1 cellular context compared by ENCODE assay signal in the genomic region with DNA sequence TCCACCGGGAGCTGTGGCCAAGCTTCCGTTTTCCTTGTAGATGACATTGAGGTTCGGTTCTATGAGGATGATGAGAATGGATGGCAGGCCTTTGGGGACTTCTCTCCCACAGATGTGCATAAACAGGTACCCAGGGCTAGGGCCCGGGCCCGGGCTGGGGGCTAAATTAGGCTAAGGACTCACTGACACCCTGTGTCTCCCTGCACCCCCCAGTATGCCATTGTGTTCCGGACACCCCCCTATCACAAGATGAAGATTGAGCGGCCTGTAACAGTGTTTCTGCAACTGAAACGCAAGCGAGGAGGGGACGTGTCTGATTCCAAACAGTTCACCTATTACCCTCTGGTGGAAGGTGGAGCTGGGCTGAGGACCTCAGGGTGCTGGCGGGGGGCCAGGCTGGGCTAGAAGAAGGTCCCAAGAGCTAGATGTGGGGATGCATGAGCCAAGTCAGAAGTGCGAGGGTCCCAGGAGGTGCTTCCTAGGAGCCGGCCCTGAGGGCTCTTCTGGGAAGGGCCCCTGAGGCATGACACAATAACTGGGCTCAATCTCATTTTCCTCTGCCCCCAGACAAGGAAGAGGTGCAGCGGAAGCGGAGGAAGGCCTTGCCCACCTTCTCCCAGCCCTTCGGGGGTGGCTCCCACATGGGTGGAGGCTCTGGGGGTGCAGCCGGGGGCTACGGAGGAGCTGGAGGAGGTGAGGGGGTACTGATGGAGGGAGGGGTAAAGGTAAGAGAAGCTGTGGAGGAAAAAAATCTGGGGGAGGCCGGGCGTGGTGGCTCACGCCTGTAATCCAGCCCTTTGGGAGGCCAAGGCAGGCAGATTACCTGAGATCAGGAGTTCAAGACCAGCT.
TF ChIP-seq lines count a peak whose summit lies in the region.

No MANE protein-coding gene starts in this region.

TF ChIP-seq in HepG2, 621 proteins besides CTCF, POLR2A, EP300 and RAD21:
- TF ChIP-seq NFE2 (CRISPR knock-in tag; IDR thresholded peaks at IDR 0.05): no peak
- no peak for TF ChIP-seq FUBP1 (CRISPR knock-in tag; IDR thresholded peaks at IDR 0.05; ENCODE audit: borderline replicate concordance)
- TF ChIP-seq ZNF761 (CRISPR knock-in tag; conservative IDR thresholded peaks at IDR 0.05): no peak
- TF ChIP-seq ZNF607 (CRISPR knock-in tag; IDR thresholded peaks at IDR 0.05; ENCODE audit: borderline replicate concordance): no peak
- no peak for TF ChIP-seq RORA (CRISPR knock-in tag; IDR thresholded peaks at IDR 0.05)
- no peak for TF ChIP-seq ZBTB33 (CRISPR knock-in tag; IDR thresholded peaks at IDR 0.05)
- TF ChIP-seq ZFP36L1 (CRISPR knock-in tag; IDR thresholded peaks at IDR 0.05): no peak
- no peak for TF ChIP-seq HIC2 (CRISPR knock-in tag; IDR thresholded peaks at IDR 0.05; ENCODE audit: low read depth)
- no peak for TF ChIP-seq ZNF251 (CRISPR knock-in tag; IDR thresholded peaks at IDR 0.05)
- TF ChIP-seq ZNF597 (CRISPR knock-in tag; IDR thresholded peaks at IDR 0.05): no peak
- TF ChIP-seq ZNF235 (CRISPR knock-in tag; IDR thresholded peaks at IDR 0.05; ENCODE audit: borderline replicate concordance): no peak
- no peak for TF ChIP-seq ASH2L (IDR thresholded peaks at IDR 0.05; ENCODE audit: insufficient read length, low read depth, low read length)
- no peak for TF ChIP-seq ZNF564 (CRISPR knock-in tag; IDR thresholded peaks at IDR 0.05)
- no peak for TF ChIP-seq ZNF382 (CRISPR knock-in tag; IDR thresholded peaks at IDR 0.05; ENCODE audit: borderline replicate concordance)
- no peak for TF ChIP-seq TRIM22 (IDR thresholded peaks at IDR 0.05)
- TF ChIP-seq TP53 (CRISPR knock-in tag; conservative IDR thresholded peaks at IDR 0.05): no peak
- no peak for TF ChIP-seq CC2D1A (CRISPR knock-in tag; IDR thresholded peaks at IDR 0.05)
- TF ChIP-seq ESRRA (CRISPR knock-in tag; IDR thresholded peaks at IDR 0.05; ENCODE audit: low read depth): no peak
